In the genomic region with DNA sequence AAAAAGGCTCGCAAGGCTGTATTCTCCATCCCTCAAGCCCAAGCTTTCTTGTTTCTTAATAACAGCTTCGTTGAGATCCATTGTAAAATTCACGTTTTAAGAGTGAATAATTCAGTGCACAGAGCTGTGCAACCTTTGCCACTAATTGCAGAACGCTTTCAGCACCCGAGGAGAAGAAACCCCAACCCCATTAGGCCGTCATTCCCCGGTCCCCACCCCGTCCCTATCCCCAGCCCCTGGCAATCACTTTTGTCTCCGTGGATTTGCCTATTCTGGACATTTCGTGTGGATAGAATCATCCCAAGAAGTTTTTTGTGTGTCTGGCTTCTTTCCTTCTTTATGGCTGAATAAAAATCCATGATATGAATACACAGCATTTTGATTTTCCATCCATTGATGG, we compare ENCODE assay signal across 7 cellular contexts. TPM values are rescaled to one million over a fixed set of nuclear protein-coding genes. Genes with fewer than 3 reads are reported as not detected.
DNase-seq lines count a peak whose midpoint lies in the region; ATAC-seq and TF ChIP-seq lines count a peak whose summit lies in the region.
"Not testable (repeated sequence)": the region's sequence is repeated elsewhere in the genome, so short reads cannot be mapped to it uniquely, and the experiment has no call there.

No MANE protein-coding gene starts in this region.

- not testable (repeated sequence) for H3K36me3 ChIP-seq in heart right ventricle; mucosa of rectum (ENCODE audit: control insufficient read depth in 2 of 2, insufficient read depth in 2 of 2, low read length in 2 of 2)

- TF ChIP-seq CTCF in LNCaP clone FGC (IDR thresholded peaks at IDR 0.05; ENCODE audit: control insufficient read depth, extremely low read depth, insufficient read depth); heart right ventricle (IDR thresholded peaks at IDR 0.05): not testable (repeated sequence)

- H3K27ac ChIP-seq in heart right ventricle (peak overlapping the region; percentile 6 to 89 (median 81)), mucosa of rectum (ENCODE audit: low read depth in 2 of 2, low read length in 2 of 2) (peak overlapping the region; percentile 47 to 56)

- H3K4me3 ChIP-seq in LNCaP clone FGC (ENCODE audit: low read depth, low read length) (peak overlapping the region; percentile 41), heart right ventricle (peak overlapping the region in 9 of 10 donors; percentile 17 to 51 (median 45)), mucosa of rectum (ENCODE audit: low read length in 2 of 2) (peak overlapping the region in 1 of 2 donors; percentile 62), skeletal muscle cell (ENCODE audit: low read depth, low read length) (peak overlapping the region; percentile 38)

- 3 to 8% methylated on average over 6 to 7 of the region's 10 CpGs for WGBS in heart right ventricle, 2 donors

- intact Hi-C loops in heart right ventricle (cut with DNase I) = not testable (repeated sequence)

- H3K9ac ChIP-seq in mucosa of rectum (ENCODE audit: low read depth in 1 of 2, low read length in 2 of 2) = not testable (repeated sequence)

- not testable (repeated sequence) for H3K9me3 ChIP-seq in heart right ventricle; mucosa of rectum (ENCODE audit: control insufficient read depth in 2 of 2, low read length in 2 of 2)

- not testable (repeated sequence) for DNase-seq in LNCaP clone FGC (ENCODE audit: low read depth); heart right ventricle; skeletal muscle cell (ENCODE audit: low read depth)
- DNase-seq in activated CD8-positive, alpha-beta memory T cell treated with anti-CD3 and anti-CD28 coated beads, Interleukin-2, amount 50 U/mL, for 48 hours = peak; percentile 58
- DNase-seq in dedifferentiated amniotic fluid mesenchymal stem cell (ENCODE audit: extremely low spot score) = peak; percentile 14

- not testable (repeated sequence) for H3K4me1 ChIP-seq in heart right ventricle; mucosa of rectum (ENCODE audit: control insufficient read depth in 2 of 2, insufficient read depth in 2 of 2, low read length in 2 of 2)

- ATAC-seq in GM18498 (IDR thresholded peaks at IDR 0.05; ENCODE audit: unreplicated experiment) = peak; percentile 1
- ATAC-seq in heart right ventricle = peak in 7 of 8 donors; percentile 0 to 40 (median 20)

- H3K27me3 ChIP-seq in heart right ventricle; mucosa of rectum (ENCODE audit: control insufficient read depth in 2 of 2, insufficient read depth in 2 of 2, low read length in 2 of 2): not testable (repeated sequence)

RNA-seq across cellular contexts. Expression of a gene that starts 1.0 kb away (rescaled TPM):
- 10 to 100 TPM; 26.8 to 44.6 (median 33.7) TPM for total RNA-seq in heart right ventricle
- polyA plus RNA-seq in heart right ventricle = 10 to 100 TPM; 13.4 to 29.5 TPM

RNA-seq across cellular contexts. Expression of a gene that starts 19.8 kb away (rescaled TPM):
- 10 to 100 TPM; 43.2 to 61.6 (median 51.7) TPM for total RNA-seq in heart right ventricle
- 10 to 100 TPM; 36.3 to 38.1 TPM for polyA plus RNA-seq in heart right ventricle
